Comparison of ENCODE assay signal across 8 cellular contexts in the genomic region with DNA sequence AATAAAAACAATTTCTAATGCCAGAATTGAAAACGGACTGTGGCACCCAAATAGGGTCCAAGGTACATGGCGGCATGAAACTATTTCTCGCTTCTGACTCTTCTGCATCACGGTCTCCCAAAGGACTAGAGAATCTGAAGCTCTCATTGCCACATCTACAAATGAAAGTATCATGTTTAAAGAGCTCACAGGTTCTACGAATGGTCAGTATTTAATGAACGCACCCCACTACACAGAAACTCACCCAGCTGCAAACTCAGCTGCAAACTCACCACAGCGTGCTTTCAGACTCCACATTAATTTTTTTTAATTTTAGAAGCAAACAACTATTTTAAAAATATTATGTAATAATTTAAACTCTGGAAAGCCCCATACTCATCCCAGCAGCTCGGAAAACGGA. TPM values are rescaled to one million over a fixed set of nuclear protein-coding genes. Genes with fewer than 3 reads are reported as not detected.
A peak's percentile ranks its signal among the peaks of the same experiment; 100 is the strongest.
DNase-seq lines count a peak whose midpoint lies in the region; ATAC-seq, FAIRE-seq and TF ChIP-seq lines count a peak whose summit lies in the region.

No MANE protein-coding gene starts in this region.

- H3K4me3 ChIP-seq in NT2/D1 (ENCODE audit: insufficient read length, low read depth) = peak overlapping the region; percentile 86
- H3K4me3 ChIP-seq in H1 (ENCODE audit: extremely low read depth in 1 of 4, insufficient read depth in 2 of 4, low read depth in 3 of 4, low read length in 4 of 4) = peak overlapping the region; percentile 77 to 91 (median 82)
- H3K4me3 ChIP-seq in neuron (ENCODE audit: low read length) = peak overlapping the region; percentile 83

- H3K27me3 Mint-ChIP-seq in activated CD8-positive, alpha-beta memory T cell treated with anti-CD3 and anti-CD28 coated beads, Interleukin-2, amount 10 ng/mL, durations not matched to agents 7 days and 5 days = no peaks in the 10 kb centered on the region

- TF ChIP-seq EP300 in H1 (IDR thresholded peaks at IDR 0.05; ENCODE audit: borderline replicate concordance in 1 of 2, low read depth in 2 of 2, low read length in 2 of 2) = no peak

- WGBS in H1 (ENCODE audit: extremely low coverage in 1 of 2, insufficient coverage in 1 of 2, insufficient read length in 1 of 2, insufficient replicate concordance in 2 of 2, low coverage in 1 of 2, low lambda C conversion rate in 2 of 2, missing lambda C conversion rate in 1 of 2), 2 experiments = 13% methylated on average over 9 of the region's 9 CpGs; no CpG with 5 or more reads in 1 of the 2 experiments

- peak overlapping the region; percentile 41 for H4K5ac ChIP-seq in H1 (ENCODE audit: insufficient read length, low read depth, low read length)

- H3K27ac Mint-ChIP-seq in activated CD8-positive, alpha-beta memory T cell treated with anti-CD3 and anti-CD28 coated beads, Interleukin-2, amount 10 ng/mL, durations not matched to agents 7 days and 5 days = peak overlapping the region; percentile 99

- no peak overlapping the region for H3K56ac ChIP-seq in H1 (replicated peaks; ENCODE audit: insufficient read length, low read depth, low read length)

- H2BK5ac ChIP-seq in H1 (ENCODE audit: low read depth, low read length) = peak overlapping the region; percentile 85; the same call in 1 of the 2 replicates

- no peak for FAIRE-seq in H1 (lab: Jason Lieb, UNC)

- H3K36me3 ChIP-seq in NT2/D1 (ENCODE audit: insufficient read depth, insufficient read length, low read length) = no peaks in the 10 kb centered on the region
- no peaks in the 10 kb centered on the region for H3K36me3 ChIP-seq in H1 (ENCODE audit: control insufficient read depth in 2 of 4, insufficient read depth in 4 of 4, low read length in 3 of 4)
- peaks cover 4% of the 10 kb centered on the region for H3K36me3 ChIP-seq in neuron (ENCODE audit: insufficient read depth, low read length)

- peaks cover 3 to 7% of the 10 kb centered on the region in 2 experiments for H4K20me1 ChIP-seq in H1 (replicated peaks in 1 of 2; ENCODE audit: control insufficient read depth in 1 of 2, insufficient read depth in 2 of 2, low read length in 2 of 2)

- H3K9me3 Mint-ChIP-seq in activated CD8-positive, alpha-beta memory T cell treated with anti-CD3 and anti-CD28 coated beads, Interleukin-2, amount 10 ng/mL, durations not matched to agents 7 days and 5 days (ENCODE audit: low read depth) = no peaks in the 10 kb centered on the region

- H3K4me3 Mint-ChIP-seq in activated CD8-positive, alpha-beta memory T cell treated with anti-CD3 and anti-CD28 coated beads, Interleukin-2, amount 10 ng/mL, durations not matched to agents 7 days and 5 days = peak overlapping the region; percentile 91

- H3K79me2 ChIP-seq in H1 (ENCODE audit: control insufficient read depth in 1 of 2, insufficient read depth in 2 of 2, low read length in 2 of 2) = peaks cover 14 to 65% of the 10 kb centered on the region in 2 experiments

- POLR2A ChIA-PET in H1 (lab: Charles Lee; ENCODE audit: partially characterized antibody) = interaction anchor here (0.7 to 4.7 kb wide), 12 partner anchors 13 to 117 kb away, joined by 3 to 42 read pairs (median 3); a partner anchor contains a TSS

- H4K8ac ChIP-seq in H1 (ENCODE audit: extremely low read depth, insufficient read depth, low read length) = no peak overlapping the region

- H2BK15ac ChIP-seq in H1 (ENCODE audit: low read length) = no peak overlapping the region

- peak overlapping the region; percentile 76; the same call in 1 of the 2 replicates for H3K27ac ChIP-seq in H1 (ENCODE audit: low read depth, low read length)

- TF ChIP-seq CTCF in H1 (IDR thresholded peaks at IDR 0.05; ENCODE audit: control extremely low read depth in 1 of 3, insufficient read depth in 1 of 3, low read depth in 1 of 3, low read length in 3 of 3) = no peak

- H2AFZ ChIP-seq in H1 (ENCODE audit: low read length) (peak overlapping the region; percentile 73; the same call in 1 of the 2 replicates), neuron (ENCODE audit: low read depth, low read length) (no peak overlapping the region)

- no peak overlapping the region for H2BK120ac ChIP-seq in H1 (replicated peaks; ENCODE audit: low read depth, low read length)

- H3K4me2 ChIP-seq in H1 (ENCODE audit: insufficient read depth in 1 of 2, low read depth in 2 of 2, low read length in 2 of 2) = peak overlapping the region; percentile 83 to 98

- no peak overlapping the region for H3K23ac ChIP-seq in H1 (ENCODE audit: insufficient read length)

- no peak for TF ChIP-seq RAD21 in H1 (IDR thresholded peaks at IDR 0.05 in 1 of 2, conservative IDR thresholded peaks at IDR 0.05 in 1 of 2; ENCODE audit: low read depth in 2 of 2, low read length in 2 of 2)

- H3K9me3 ChIP-seq in NT2/D1 (ENCODE audit: insufficient read depth, low read length) (no peaks in the 10 kb centered on the region), H1 (ENCODE audit: insufficient read depth in 2 of 2, low read depth in 1 of 2, low read length in 1 of 2) (no peaks in the 10 kb centered on the region), neuron (ENCODE audit: low read length) (no peaks in the 10 kb centered on the region)

- peaks cover 8% of the 10 kb centered on the region for H3K79me1 ChIP-seq in H1 (ENCODE audit: low read depth, low read length)

- no peak for DNase-seq in activated CD8-positive, alpha-beta memory T cell treated with anti-CD3 and anti-CD28 coated beads, Interleukin-2, amount 10 ng/mL, durations not matched to agents 7 days and 5 days
- DNase-seq in activated CD8-positive, alpha-beta memory T cell treated with anti-CD3 and anti-CD28 coated beads, Interleukin-2, amount 50 U/mL, for 4 hours = no peak
- DNase-seq in NT2/D1 (ENCODE audit: low read depth, low spot score) (no peak), H1 (ENCODE audit: low read depth in 1 of 2, low spot score in 2 of 2) (no peak)
- no peak for DNase-seq in activated CD4-positive, CD25-positive, alpha-beta regulatory T cell (lab: John Stamatoyannopoulos, UW)
- DNase-seq in effector CD8-positive, alpha-beta T cell (lab: John Stamatoyannopoulos, UW) = no peak

- H3K27me3 ChIP-seq in NT2/D1 (ENCODE audit: insufficient read depth, insufficient read length) = no peaks in the 10 kb centered on the region
- H3K27me3 ChIP-seq in H1 (replicated peaks in 1 of 4; ENCODE audit: control insufficient read depth in 3 of 4, extremely low read depth in 1 of 4, insufficient read depth in 3 of 4, low read length in 3 of 4) = no peaks in the 10 kb centered on the region
- no peaks in the 10 kb centered on the region for H3K27me3 ChIP-seq in neuron (ENCODE audit: insufficient read depth, low read length)

- TF ChIP-seq POLR2A in H1 (IDR thresholded peaks at IDR 0.05; ENCODE audit: control extremely low read depth in 1 of 2, low read depth in 2 of 2, low read length in 2 of 2) = no peak

- peaks cover 30% of the 10 kb centered on the region for H3K36me3 Mint-ChIP-seq in activated CD8-positive, alpha-beta memory T cell treated with anti-CD3 and anti-CD28 coated beads, Interleukin-2, amount 10 ng/mL, durations not matched to agents 7 days and 5 days

- no peak overlapping the region for H3K14ac ChIP-seq in H1 (ENCODE audit: insufficient read length)

- H3K4me1 Mint-ChIP-seq in activated CD8-positive, alpha-beta memory T cell treated with anti-CD3 and anti-CD28 coated beads, Interleukin-2, amount 10 ng/mL, durations not matched to agents 7 days and 5 days = peaks cover 56% of the 10 kb centered on the region

- H3K4ac ChIP-seq in H1 (replicated peaks; ENCODE audit: insufficient read length, low read depth, low read length) = peak overlapping the region; percentile 25

- H3K23me2 ChIP-seq in H1 (ENCODE audit: low read depth, low read length) = peaks cover 8% of the 10 kb centered on the region

- H2AK5ac ChIP-seq in H1 (ENCODE audit: low read depth, low read length) = no peak overlapping the region

- no peaks in the 10 kb centered on the region for H3K4me1 ChIP-seq in NT2/D1 (ENCODE audit: insufficient read depth, insufficient read length)
- peaks cover 0 to 5% (median 2%) of the 10 kb centered on the region in 4 experiments; a peak in 3 of 7 replicates for H3K4me1 ChIP-seq in H1 (replicated peaks in 1 of 4; ENCODE audit: control insufficient read depth in 3 of 4, insufficient read depth in 4 of 4, low read length in 3 of 4)
- peaks cover 19% of the 10 kb centered on the region for H3K4me1 ChIP-seq in neuron (ENCODE audit: insufficient read depth, low read length)

- H3K18ac ChIP-seq in H1 (ENCODE audit: extremely low read depth, low read length) = peak overlapping the region; percentile 24; the same call in 1 of the 2 replicates

- H2BK20ac ChIP-seq in H1 (ENCODE audit: low read length) = 0 out of 2 replicates have a peak overlapping the region, but pooled peaks have one; percentile 73

- CTCF ChIA-PET in activated CD8-positive, alpha-beta memory T cell treated with anti-CD3 and anti-CD28 coated beads, Interleukin-2, amount 10 ng/mL, durations not matched to agents 7 days and 5 days (lab: Charles Lee) = interaction anchor here (1.2 to 4.0 kb wide), 5 partner anchors 11 to 117 kb away, joined by 4 to 33 read pairs (median 9); a partner anchor contains a TSS
- CTCF ChIA-PET in H1 (lab: Charles Lee; ENCODE audit: partially characterized antibody) = interaction anchor here (0.7 kb wide), 1 partner anchor 51 kb away, joined by 3 read pairs; no protein-coding TSS in a partner anchor

- H4K91ac ChIP-seq in H1 (replicated peaks; ENCODE audit: insufficient read length, low read length) = no peak overlapping the region

- H3K9ac ChIP-seq in NT2/D1 (ENCODE audit: insufficient read length, low read depth) = peak overlapping the region; percentile 90
- peak overlapping the region in 2 of 4 experiments; percentile 81 to 95; a peak in 6 of 7 replicates for H3K9ac ChIP-seq in H1 (replicated peaks in 1 of 4; ENCODE audit: extremely low read depth in 1 of 4, low read depth in 3 of 4, low read length in 3 of 4)

- no peak for ATAC-seq in activated CD8-positive, alpha-beta memory T cell treated with anti-CD3 and anti-CD28 coated beads, Interleukin-2, amount 10 ng/mL, durations not matched to agents 7 days and 5 days
- ATAC-seq in HG03442 (IDR thresholded peaks at IDR 0.05; ENCODE audit: unreplicated experiment) = no peak

- H2BK12ac ChIP-seq in H1 (ENCODE audit: low read depth, low read length) = no peak overlapping the region

TF ChIP-seq in H1, 55 proteins besides CTCF, POLR2A, EP300 and RAD21:
- no peak for TF ChIP-seq EGR1 (IDR thresholded peaks at IDR 0.05; ENCODE audit: borderline replicate concordance, low read depth, low read length)
- TF ChIP-seq JUN (IDR thresholded peaks at IDR 0.05; ENCODE audit: low read depth, low read length) = no peak
TF ChIP-seq in H1: peak in this region for 0.

RNA-seq across cellular contexts. Expression of a gene that starts 1.1 kb away (rescaled TPM):
- 10 to 100 TPM; 62.3 to 76.1 TPM for total RNA-seq in activated CD8-positive, alpha-beta memory T cell treated with anti-CD3 and anti-CD28 coated beads, Interleukin-2, amount 10 ng/mL, durations not matched to agents 7 days and 5 days
- total RNA-seq in H1 (2021; fragmentation: NEBNext Ultra II Directional; extraction: Animal tissue kit (Norgen Biotek cat#: 25700)) = 44.3 and 53.9 TPM in 2 replicates
- polyA plus RNA-seq in H1 (2011; rRNA removed) = 7.3 and 9.2 TPM in 2 replicates
- polyA plus RNA-seq in H1 (2011; cell fraction: cytosol; rRNA removed) = 8.6 TPM
- 24.5 TPM for polyA plus RNA-seq in H1 (2011; cell fraction: nucleus; rRNA removed)
- polyA plus RNA-seq in H1 (2012, experiment 1 of 2) = 21.2 to 29.0 TPM (median 25.5 TPM) in 4 replicates
- 1.3 TPM for polyA plus RNA-seq in H1 (2012, experiment 2 of 2)
- 15.6 TPM for polyA plus RNA-seq in H1 (2013, experiment 1 of 2)
- 14.2 TPM for polyA plus RNA-seq in H1 (2013, experiment 2 of 2)
- 47.6 and 48.5 TPM in 2 replicates for polyA minus RNA-seq in H1 (2011; rRNA and poly(A)+ RNA removed)
- polyA minus RNA-seq in H1 (2011; cell fraction: cytosol; rRNA and poly(A)+ RNA removed) = 27.3 TPM
- 147 TPM for polyA minus RNA-seq in H1 (2011; cell fraction: nucleus; rRNA and poly(A)+ RNA removed)
